8 cellular contexts compared by ENCODE assay signal in genomic region chr6:30213654-30213998, GRCh38. TPM values are rescaled to one million over a fixed set of nuclear protein-coding genes. Genes with fewer than 3 reads are reported as not detected.
DNase-seq lines count a peak whose midpoint lies in the region; ATAC-seq, FAIRE-seq and TF ChIP-seq lines count a peak whose summit lies in the region.

No MANE protein-coding gene starts in this region.

- H3K4me3 ChIP-seq in ACC112 (ENCODE audit: low read depth, low read length): peak overlapping the region; percentile 83
- H3K4me3 ChIP-seq in HL-60 (replicated peaks; ENCODE audit: insufficient read depth, low read length): peak overlapping the region; percentile 67
- peak overlapping the region; percentile 91 for H3K4me3 ChIP-seq in bronchial epithelial cell (ENCODE audit: low read depth, low read length)
- H3K4me3 ChIP-seq in mucosa of stomach (ENCODE audit: low read length): peak overlapping the region; percentile 85

- FAIRE-seq in bronchial epithelial cell (lab: Jason Lieb, UNC): no peak

- TF ChIP-seq CTCF in HL-60 (IDR thresholded peaks at IDR 0.05; ENCODE audit: insufficient read depth, low read length): no peak
- no peak for TF ChIP-seq CTCF in bronchial epithelial cell (IDR thresholded peaks at IDR 0.05; ENCODE audit: insufficient read depth, low read length, severe bottlenecking)

- peaks cover 21% of the 10 kb centered on the region for H3K4me1 ChIP-seq in ACC112 (ENCODE audit: control insufficient read depth, insufficient read depth, low read length, unreplicated experiment)
- peaks cover 18% of the 10 kb centered on the region for H3K4me1 ChIP-seq in mucosa of stomach (ENCODE audit: control insufficient read depth, insufficient read depth, low read length)

- no peaks in the 10 kb centered on the region for H3K27me3 ChIP-seq in ACC112 (ENCODE audit: insufficient read depth, low read length)
- no peaks in the 10 kb centered on the region for H3K27me3 ChIP-seq in HL-60 (ENCODE audit: insufficient read depth, poor library complexity, severe bottlenecking)
- no peaks in the 10 kb centered on the region for H3K27me3 ChIP-seq in bronchial epithelial cell (ENCODE audit: control insufficient read depth, insufficient read depth, low read length)
- no peaks in the 10 kb centered on the region for H3K27me3 ChIP-seq in mucosa of stomach (ENCODE audit: control insufficient read depth, insufficient read depth, low read length)

- no peaks in the 10 kb centered on the region for H3K9me3 ChIP-seq in mucosa of stomach (ENCODE audit: control insufficient read depth, low read length)

- H3K27ac ChIP-seq in ACC112 (ENCODE audit: low read depth, low read length) (peak overlapping the region; percentile 90), HL-60 (replicated peaks) (peak overlapping the region; percentile 79)

- no peaks in the 10 kb centered on the region for H3K36me3 ChIP-seq in ACC112 (ENCODE audit: insufficient read depth, low read length)
- H3K36me3 ChIP-seq in bronchial epithelial cell (ENCODE audit: control insufficient read depth, insufficient read depth, low read length): no peaks in the 10 kb centered on the region
- H3K36me3 ChIP-seq in mucosa of stomach (ENCODE audit: control insufficient read depth, insufficient read depth, low read length): no peaks in the 10 kb centered on the region

- peak overlapping the region; percentile 70 for H2AFZ ChIP-seq in ACC112 (ENCODE audit: low read length, unreplicated experiment)

- H3K79me2 ChIP-seq in ACC112 (ENCODE audit: control insufficient read depth, insufficient read depth, low read length, unreplicated experiment): peaks cover 41% of the 10 kb centered on the region

- no peak for DNase-seq in HL-60 (ENCODE audit: low read depth in 1 of 2, low spot score in 1 of 2)
- no peak for DNase-seq in bronchial epithelial cell (ENCODE audit: low read depth)
- no peak for DNase-seq in NCI-H69 (lab: John Stamatoyannopoulos, UW)
- DNase-seq in NCI-H187 (lab: John Stamatoyannopoulos, UW): no peak
- DNase-seq in stimulated activated CD4-positive, alpha-beta T cell treated with anti-CD3 and anti-CD28 coated beads, Interleukin-12 subunit alpha, Interleukin-12 subunit beta, amount 100 ng/mL, for 4 hours: no peak

- peak overlapping the region; percentile 97 for H3K9ac ChIP-seq in mucosa of stomach (ENCODE audit: low read length)

- no peak for ATAC-seq in HG03095 (IDR thresholded peaks at IDR 0.05; ENCODE audit: unreplicated experiment)

RNA-seq across cellular contexts. Expression of gene TRIM26, which starts 0.4 kb away (rescaled TPM):
- 24.7 and 50.2 TPM in 2 replicates for total RNA-seq in bronchial epithelial cell

RNA-seq across cellular contexts. Expression of gene TRIM15, which starts 50.3 kb away (rescaled TPM):
- total RNA-seq in bronchial epithelial cell: not detected in 2 replicates

RNA-seq across cellular contexts. Expression of gene TRIM10, which starts 52.6 kb away (rescaled TPM):
- total RNA-seq in bronchial epithelial cell: not detected in 2 replicates
